ENCODE assay signal across 11 cellular contexts in genomic region chr19:51341976-51342580, GRCh38. TPM values are rescaled to one million over a fixed set of nuclear protein-coding genes. Genes with fewer than 3 reads are reported as not detected.
DNase-seq lines count a peak whose midpoint lies in the region; ATAC-seq and TF ChIP-seq lines count a peak whose summit lies in the region.
"Had no signal": no experiment of that assay in that cellular context is flagged by ENCODE, and none has a peak within 500 bp of the region (broad histone marks: within the 10 kb centered on the region; RNA-seq: fewer than 3 reads in every experiment).

Gene VSIG10L (minus strand): TSS chr19:51342139. CDS start chr19:51342124, 15 bp downstream.

- H3K79me2 ChIP-seq in smooth muscle cell (ENCODE audit: low read depth), result no peaks in the 10 kb centered on the region

- H3K36me3 ChIP-seq in esophagus squamous epithelium (peaks cover 0 to 43% (median 0%) of the 10 kb centered on the region in 3 donors), smooth muscle cell (ENCODE audit: low read depth) (no peaks in the 10 kb centered on the region)

- no peak within 1 kb of the TSS for H3K4me2 ChIP-seq in smooth muscle cell

- H3K4me3 ChIP-seq in esophagus squamous epithelium (peak within 1 kb of the TSS; percentile 49 to 85 (median 63)), smooth muscle cell (peak within 1 kb of the TSS; percentile 64)
- H3K4me3 ChIP-seq: lung had no signal

- peak within 1 kb of the TSS; percentile 44 for H3K4me3 Mint-ChIP-seq in activated CD8-positive, alpha-beta memory T cell treated with anti-CD3 and anti-CD28 coated beads, Interleukin-2, amount 10 ng/mL, durations not matched to agents 7 days and 5 days

- peak within 1 kb of the TSS; percentile 26; the same call in 1 of the 2 replicates for H3K27ac ChIP-seq in VCaP
- H3K27ac ChIP-seq in esophagus squamous epithelium, result peak within 1 kb of the TSS; percentile 55 to 92 (median 85)
- no peak within 1 kb of the TSS for H3K27ac ChIP-seq in smooth muscle cell (ENCODE audit: low read depth)

- H2AFZ ChIP-seq in smooth muscle cell (ENCODE audit: low read depth), result no peak within 1 kb of the TSS

- intact Hi-C loops in esophagus squamous epithelium (cut with DNase I), result no loop called here

- peaks cover 12% of the 10 kb centered on the region for H3K27me3 Mint-ChIP-seq in activated CD8-positive, alpha-beta memory T cell treated with anti-CD3 and anti-CD28 coated beads, Interleukin-2, amount 10 ng/mL, durations not matched to agents 7 days and 5 days

- no peak for DNase-seq in activated CD8-positive, alpha-beta memory T cell treated with anti-CD3 and anti-CD28 coated beads, Interleukin-2, amount 10 ng/mL, durations not matched to agents 7 days and 5 days
- DNase-seq in activated CD8-positive, alpha-beta memory T cell treated with anti-CD3 and anti-CD28 coated beads, Interleukin-2, amount 50 U/mL, for 48 hours, result no peak
- DNase-seq in esophagus squamous epithelium (lab: John Stamatoyannopoulos, UW) (no peak), smooth muscle cell (lab: John Stamatoyannopoulos, UW; ENCODE audit: unreplicated experiment) (no peak), NCI-H2227 treated with DMSO at 0.1 percent for 48 hours (lab: John Stamatoyannopoulos, UW) (no peak)
- DNase-seq in central memory CD4-positive, alpha-beta T cell, result no peak
- DNase-seq: amygdala, small intestine had no signal

- peaks cover 17% of the 10 kb centered on the region for H3K4me1 Mint-ChIP-seq in activated CD8-positive, alpha-beta memory T cell treated with anti-CD3 and anti-CD28 coated beads, Interleukin-2, amount 10 ng/mL, durations not matched to agents 7 days and 5 days

- no peak within 1 kb of the TSS for H3K27ac Mint-ChIP-seq in activated CD8-positive, alpha-beta memory T cell treated with anti-CD3 and anti-CD28 coated beads, Interleukin-2, amount 10 ng/mL, durations not matched to agents 7 days and 5 days

- no peak for ATAC-seq in activated CD8-positive, alpha-beta memory T cell treated with anti-CD3 and anti-CD28 coated beads, Interleukin-2, amount 10 ng/mL, durations not matched to agents 7 days and 5 days
- ATAC-seq in HG02642 (IDR thresholded peaks at IDR 0.05; ENCODE audit: poor library complexity, unreplicated experiment), result no peak

- TF ChIP-seq POLR2A in esophagus squamous epithelium (IDR thresholded peaks at IDR 0.05), result no peak

- H3K9me3 ChIP-seq in esophagus squamous epithelium, result no peaks in the 10 kb centered on the region
- no peaks in the 10 kb centered on the region for H3K9me3 ChIP-seq in smooth muscle cell (replicated peaks; ENCODE audit: low read depth)

- no peak within 1 kb of the TSS for H3K9ac ChIP-seq in smooth muscle cell (ENCODE audit: low read depth)

- H3K36me3 Mint-ChIP-seq in activated CD8-positive, alpha-beta memory T cell treated with anti-CD3 and anti-CD28 coated beads, Interleukin-2, amount 10 ng/mL, durations not matched to agents 7 days and 5 days, result peaks cover 9% of the 10 kb centered on the region

- WGBS in esophagus squamous epithelium, 2 donors, result 47 to 50% methylated on average over 1 to 3 of the region's 3 CpGs
- 61% methylated on average over 3 of the region's 3 CpGs for WGBS in smooth muscle cell (ENCODE audit: low lambda C conversion rate)

- TF ChIP-seq CTCF in VCaP (conservative IDR thresholded peaks at IDR 0.05) (no peak), esophagus squamous epithelium (IDR thresholded peaks at IDR 0.05) (no peak), smooth muscle cell (IDR thresholded peaks at IDR 0.05; ENCODE audit: borderline replicate concordance, insufficient read depth, poor library complexity, severe bottlenecking) (no peak)

- H4K20me1 ChIP-seq in smooth muscle cell (ENCODE audit: low read depth), result no peaks in the 10 kb centered on the region

- H3F3A ChIP-seq in smooth muscle cell (ENCODE audit: low read depth), result no peaks in the 10 kb centered on the region

- H3K4me1 ChIP-seq in esophagus squamous epithelium, result peaks cover 11 to 67% (median 12%) of the 10 kb centered on the region in 3 donors
- no peaks in the 10 kb centered on the region for H3K4me1 ChIP-seq in smooth muscle cell (ENCODE audit: low read depth)

- CTCF ChIA-PET in activated CD8-positive, alpha-beta memory T cell treated with anti-CD3 and anti-CD28 coated beads, Interleukin-2, amount 10 ng/mL, durations not matched to agents 7 days and 5 days (lab: Charles Lee), result interaction anchor here (0.9 to 7.0 kb wide), 6 partner anchors 8 to 96 kb away, joined by 3 to 103 read pairs (median 4); no protein-coding TSS in a partner anchor

- H3K9me3 Mint-ChIP-seq in activated CD8-positive, alpha-beta memory T cell treated with anti-CD3 and anti-CD28 coated beads, Interleukin-2, amount 10 ng/mL, durations not matched to agents 7 days and 5 days (ENCODE audit: low read depth), result no peaks in the 10 kb centered on the region

- H3K27me3 ChIP-seq in esophagus squamous epithelium (no peaks in the 10 kb centered on the region), smooth muscle cell (ENCODE audit: low read depth) (no peaks in the 10 kb centered on the region)

RNA-seq across cellular contexts. Expression of gene VSIG10L, which starts in this region (rescaled TPM):
- 1 to 10 TPM; 1.8 to 2.2 TPM for total RNA-seq in activated CD8-positive, alpha-beta memory T cell treated with anti-CD3 and anti-CD28 coated beads, Interleukin-2, amount 10 ng/mL, durations not matched to agents 7 days and 5 days
- total RNA-seq in esophagus squamous epithelium, result 100 to 1,000 TPM in 1 of 4 donors, 10 to 100 TPM in 3; 36.4 to 201 (median 50.6) TPM
- total RNA-seq in smooth muscle cell, result 0.63 and 2.2 TPM in 2 replicates
- polyA plus RNA-seq in smooth muscle cell, result 2.5 and 4.2 TPM in 2 replicates

Comparison
In these comparisons a context has a peak if more than half of its experiments do, and no peak if none do; other contexts are left out.
1. RNA of gene VSIG10L (total RNA-seq): 36.4 to 201 TPM in esophagus squamous epithelium; 0.63 to 2.2 TPM in smooth muscle cell and 1.8 to 2.2 TPM in activated CD8-positive, alpha-beta memory T cell treated with anti-CD3 and anti-CD28 coated beads, Interleukin-2, amount 10 ng/mL, durations not matched to agents 7 days and 5 days; every median in the first group is over 10 times any median in the second.